In genomic region chr19:19490247-19490968, GRCh38 we compare ENCODE assay signal across 8 cellular contexts. TPM values are rescaled to one million over a fixed set of nuclear protein-coding genes. Genes with fewer than 3 reads are reported as not detected.
DNase-seq lines count a peak whose midpoint lies in the region; ATAC-seq and TF ChIP-seq lines count a peak whose summit lies in the region.

No MANE protein-coding gene starts in this region.

- H3K27ac Mint-ChIP-seq in central memory CD8-positive, alpha-beta T cell (ENCODE audit: low read depth) = peak overlapping the region; percentile 97

- no peaks in the 10 kb centered on the region for H3K27me3 Mint-ChIP-seq in central memory CD8-positive, alpha-beta T cell

- DNase-seq in AG09309 (ENCODE audit: low read depth) = peak; percentile 55
- peak; percentile 66 for DNase-seq in H4 (ENCODE audit: low spot score)
- DNase-seq in NCI-H2227 treated with DMSO at 0.1 percent for 48 hours (lab: John Stamatoyannopoulos, UW) = peak; percentile 39
- peak; percentile 77 to 79 for DNase-seq in central memory CD8-positive, alpha-beta T cell (ENCODE audit: low spot score in 2 of 2)
- peak; percentile 88 for DNase-seq in islet precursor cell
- DNase-seq in stimulated activated CD4-positive, alpha-beta T cell treated with anti-CD3 and anti-CD28 coated beads, Interleukin-12 subunit alpha, Interleukin-12 subunit beta, amount 100 ng/mL, for 48 hours (ENCODE audit: low read depth in 2 of 3, low spot score in 1 of 3) = peak; percentile 68 to 88 (median 76)

- H3K4me3 ChIP-seq in AG09309 (ENCODE audit: control insufficient read depth, low read depth, low read length) = no peak overlapping the region

- peak; percentile 78 for TF ChIP-seq CTCF in AG09309 (IDR thresholded peaks at IDR 0.05; ENCODE audit: control insufficient read depth, insufficient read depth, low read depth, low read length, missing control alignments)

- no peaks in the 10 kb centered on the region for H3K9me3 Mint-ChIP-seq in central memory CD8-positive, alpha-beta T cell

- ATAC-seq in activated CD4-positive, CD25-positive, alpha-beta regulatory T cell treated with anti-CD3 and anti-CD28 coated beads, Interleukin-2, amount 50 U/mL, for 24 hours = peak; percentile 31 to 38
- ATAC-seq in central memory CD8-positive, alpha-beta T cell (replicated peaks; ENCODE audit: extremely low read depth, poor library complexity, severe bottlenecking) = peak; percentile 13
- ATAC-seq in GM19328 (IDR thresholded peaks at IDR 0.05; ENCODE audit: unreplicated experiment) = no peak

- H3K4me1 Mint-ChIP-seq in central memory CD8-positive, alpha-beta T cell = peaks cover 35% of the 10 kb centered on the region

- peaks cover 36% of the 10 kb centered on the region for H3K36me3 Mint-ChIP-seq in central memory CD8-positive, alpha-beta T cell (ENCODE audit: insufficient read depth)

- peak overlapping the region; percentile 20 for H3K4me3 Mint-ChIP-seq in central memory CD8-positive, alpha-beta T cell

RNA-seq across cellular contexts. Expression of gene TSSK6, which starts 24.9 kb away (rescaled TPM):
- total RNA-seq in H4 (2014; rRNA removed; shearing (Covaris generic)) = 0.54 and 1.3 TPM in 2 replicates

RNA-seq across cellular contexts. Expression of gene NDUFA13, which starts 25.6 kb away (rescaled TPM):
- 76.8 and 89.2 TPM in 2 replicates for total RNA-seq in H4 (2014; rRNA removed; shearing (Covaris generic))

RNA-seq across cellular contexts. Expression of gene YJEFN3, which starts 38.3 kb away (rescaled TPM):
- 0.10 TPM in 1 of 2 replicates, not detected in the other for total RNA-seq in H4 (2014; rRNA removed; shearing (Covaris generic))

RNA-seq across cellular contexts. Expression of gene CILP2, which starts 47.7 kb away (rescaled TPM):
- total RNA-seq in H4 (2014; rRNA removed; shearing (Covaris generic)) = 0.08 and 0.23 TPM in 2 replicates
